11 cellular contexts compared by ENCODE assay signal in the genomic region with DNA sequence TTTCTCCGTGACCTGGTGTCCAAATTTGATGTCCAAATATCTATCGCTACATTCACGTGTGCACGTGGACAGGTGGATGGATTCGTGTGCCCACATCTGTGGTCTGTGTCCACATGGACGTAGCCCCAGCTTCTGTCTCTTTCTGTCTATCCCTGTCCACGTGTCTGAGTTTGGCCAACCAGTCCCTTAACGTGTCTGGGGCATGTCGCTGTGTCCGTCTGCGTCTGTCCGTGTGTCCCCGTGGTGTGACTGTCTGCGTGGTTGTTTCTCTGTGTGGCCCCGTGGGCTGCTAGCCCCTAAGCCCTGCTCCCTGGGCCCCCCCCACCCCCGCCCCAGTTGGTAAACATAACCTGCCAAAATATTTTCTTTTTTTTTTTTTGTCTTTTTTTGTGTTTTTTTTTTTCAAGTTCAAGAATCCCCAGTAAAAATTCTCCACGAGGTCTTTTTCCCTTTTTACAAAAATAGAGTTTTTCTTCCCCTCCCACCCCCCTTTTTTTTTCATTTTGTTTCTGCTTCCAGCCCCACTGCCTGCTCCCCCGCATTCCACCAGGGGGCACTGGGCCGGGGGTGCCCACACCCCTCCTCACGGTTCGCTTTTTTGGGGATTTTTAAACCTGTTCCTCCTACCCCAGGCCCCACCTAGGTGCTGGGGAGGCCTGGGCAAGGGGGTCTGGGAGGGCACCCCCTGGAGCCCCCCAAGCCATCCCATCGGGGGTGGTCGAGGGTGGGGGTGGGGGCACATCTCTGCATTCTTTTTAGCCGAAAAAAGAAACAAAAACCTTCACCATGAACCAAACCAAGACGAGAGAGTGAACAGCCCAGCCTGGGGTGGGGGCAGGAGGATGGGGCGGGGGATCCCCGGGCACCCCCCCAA. TPM values are rescaled to one million over a fixed set of nuclear protein-coding genes. Genes with fewer than 3 reads are reported as not detected.
DNase-seq lines count a peak whose midpoint lies in the region; ATAC-seq and TF ChIP-seq lines count a peak whose summit lies in the region.
"Had no signal": no experiment of that assay in that cellular context is flagged by ENCODE, and none has a peak within 500 bp of the region (broad histone marks: within the 10 kb centered on the region; RNA-seq: fewer than 3 reads in every experiment).

No MANE protein-coding gene starts in this region.

- intact Hi-C loops in sciatic nerve (cut with DNase I), result no loop called here
- intact Hi-C loops in sigmoid colon (cut with DNase I), result no loop called here

- peaks cover 0 to 13% (median 0%) of the 10 kb centered on the region in 3 donors for H3K27me3 ChIP-seq in sigmoid colon
- H3K27me3 ChIP-seq: testis had no signal

- TF ChIP-seq EP300 in sigmoid colon (IDR thresholded peaks at IDR 0.05), result no peak

- H3K4me1 ChIP-seq in sigmoid colon, result no peaks in the 10 kb centered on the region
- H3K4me1 ChIP-seq: testis had no signal

- WGBS in sigmoid colon, 2 donors, result 39 to 54% methylated on average over 27 of the region's 27 CpGs

- H3K4me3 ChIP-seq in epithelial cell of esophagus (ENCODE audit: low read length) (no peak overlapping the region), sigmoid colon (no peak overlapping the region)
- H3K4me3 ChIP-seq: testis had no signal

- peak; percentile 22 for TF ChIP-seq CTCF in epithelial cell of esophagus (IDR thresholded peaks at IDR 0.05; ENCODE audit: insufficient read depth, low read depth, low read length, missing control alignments)
- no peak for TF ChIP-seq CTCF in sigmoid colon (IDR thresholded peaks at IDR 0.05)

- no peak overlapping the region for H3K27ac ChIP-seq in sigmoid colon
- H3K27ac ChIP-seq: testis had no signal

- peak; percentile 33 to 39 for DNase-seq in activated T-cell treated with anti-CD3 and anti-CD28 coated beads, Interleukin-2, amount 50 U/mL, for 48 hours
- no peak for DNase-seq in activated T-cell treated with anti-CD3 and anti-CD28 coated beads, Interleukin-2, amount 50 U/mL, for 1 hour
- DNase-seq in OCI-M1 (lab: John Stamatoyannopoulos, UW) (peak; percentile 53), epithelial cell of esophagus (ENCODE audit: low read depth) (no peak), sciatic nerve (ENCODE audit: low spot score) (no peak), NCI-H524 (lab: John Stamatoyannopoulos, UW) (no peak), sigmoid colon (no peak)
- peak; percentile 37 for DNase-seq in stimulated activated naive CD8-positive, alpha-beta T cell treated with anti-CD3 and anti-CD28 coated beads, Interleukin-15, Interleukin-2, amounts not matched to agents 100 U/mL and 50 U/mL, for 24 hours
- DNase-seq: testis had no signal

- TF ChIP-seq POLR2A in sigmoid colon (IDR thresholded peaks at IDR 0.05), result no peak

- no peak for ATAC-seq in stimulated activated naive CD8-positive, alpha-beta T cell treated with anti-CD3 and anti-CD28 coated beads, Interleukin-15, Interleukin-2, amounts not matched to agents 100 U/mL and 50 U/mL, for 24 hours
- ATAC-seq in sciatic nerve, result no peak
- ATAC-seq: Right ventricle myocardium inferior had no signal

- H3K36me3 ChIP-seq in sigmoid colon, result peaks cover 5 to 24% (median 15%) of the 10 kb centered on the region in 4 donors

- H3K9me3 ChIP-seq in sigmoid colon, result no peaks in the 10 kb centered on the region
- H3K9me3 ChIP-seq: testis had no signal

RNA-seq across cellular contexts. Expression of a gene that starts 18.3 kb away (rescaled TPM):
- total RNA-seq in sciatic nerve, result 190 TPM
- total RNA-seq in sigmoid colon, result 10 to 100 TPM; 57.6 to 98.0 (median 83.9) TPM
- polyA plus RNA-seq in sigmoid colon, result 100 to 1,000 TPM in 1 of 3 donors, 10 to 100 TPM in 2; 65.0 to 187 (median 96.7) TPM

RNA-seq across cellular contexts. Expression of a gene that starts 18.8 kb away (rescaled TPM):
- 0.31 TPM for total RNA-seq in sciatic nerve
- not detected for total RNA-seq in sigmoid colon
- polyA plus RNA-seq in sigmoid colon, result 1 to 10 TPM in 1 of 3 donors, under 1 TPM in 1, not detected in 1; 0.29 to 1.4 TPM
- polyA plus RNA-seq: CD8-positive, alpha-beta memory T cell had no signal

RNA-seq across cellular contexts. Expression of a gene that starts 27.1 kb away (rescaled TPM):
- total RNA-seq in sciatic nerve (0.45 TPM), sigmoid colon (1 to 10 TPM in 3 of 4 donors, under 1 TPM in 1; 0.16 to 3.0 (median 1.1) TPM)
- under 1 TPM in 2 of 3 donors, not detected in 1; under 0.01 to 0.63 TPM for polyA plus RNA-seq in sigmoid colon
- total RNA-seq: CD8-positive, alpha-beta memory T cell had no signal
- polyA plus RNA-seq: CD8-positive, alpha-beta memory T cell had no signal

RNA-seq across cellular contexts. Expression of a gene that starts 34.6 kb away (rescaled TPM):
- total RNA-seq in sciatic nerve (14.4 TPM), sigmoid colon (10 to 100 TPM in 1 of 4 donors, 1 to 10 TPM in 3; 1.1 to 15.5 (median 1.9) TPM)
- 1 to 10 TPM; 1.8 to 8.5 (median 4.2) TPM for polyA plus RNA-seq in sigmoid colon
- total RNA-seq: CD8-positive, alpha-beta memory T cell had no signal
- polyA plus RNA-seq: CD8-positive, alpha-beta memory T cell had no signal

RNA-seq across cellular contexts. Expression of a gene that starts 51.9 kb away (rescaled TPM):
- total RNA-seq in sciatic nerve, result 9.4 TPM
- total RNA-seq in sigmoid colon, result 1 to 10 TPM; 3.2 to 8.6 (median 7.7) TPM
- polyA plus RNA-seq in sigmoid colon, result 1 to 10 TPM; 3.9 to 8.8 (median 6.6) TPM

Comparison
In these comparisons a context has a peak if more than half of its experiments do, and no peak if none do; other contexts are left out.
1. DNase-seq: peak in activated T-cell treated with anti-CD3 and anti-CD28 coated beads, Interleukin-2, amount 50 U/mL, for 48 hours (2 of 2), OCI-M1 (single experiment) and stimulated activated naive CD8-positive, alpha-beta T cell treated with anti-CD3 and anti-CD28 coated beads, Interleukin-15, Interleukin-2, amounts not matched to agents 100 U/mL and 50 U/mL, for 24 hours (single experiment); none in activated T-cell treated with anti-CD3 and anti-CD28 coated beads, Interleukin-2, amount 50 U/mL, for 1 hour (single experiment), epithelial cell of esophagus (single experiment), sciatic nerve (single experiment), NCI-H524 (0 of 2) and sigmoid colon (single experiment).